8 cellular contexts compared by ENCODE assay signal in genomic region chr22:23913306-23913660, GRCh38. TPM values are rescaled to one million over a fixed set of nuclear protein-coding genes. Genes with fewer than 3 reads are reported as not detected.
DNase-seq lines count a peak whose midpoint lies in the region; ATAC-seq and TF ChIP-seq lines count a peak whose summit lies in the region.

No MANE protein-coding gene starts in this region.

- H3K4me3 Mint-ChIP-seq in activated T-cell treated with anti-CD3 and anti-CD28 coated beads, Interleukin-2, amount 50 U/mL, for 72 hours: peak overlapping the region; percentile 93 to 98

- no peak for TF ChIP-seq POLR2A in suprapubic skin (IDR thresholded peaks at IDR 0.05)

- peaks cover 22% of the 10 kb centered on the region for H3K4me1 ChIP-seq in iPS-18a (ENCODE audit: control insufficient read depth, low read depth, low read length)
- peaks cover 13% of the 10 kb centered on the region for H3K4me1 ChIP-seq in suprapubic skin

- TF ChIP-seq EP300 in suprapubic skin (IDR thresholded peaks at IDR 0.05): no peak

- no peaks in the 10 kb centered on the region for H3K36me3 Mint-ChIP-seq in activated T-cell treated with anti-CD3 and anti-CD28 coated beads, Interleukin-2, amount 50 U/mL, for 72 hours (ENCODE audit: insufficient read depth in 2 of 2)

- no peak for TF ChIP-seq CTCF in AG09309 (IDR thresholded peaks at IDR 0.05; ENCODE audit: control insufficient read depth, insufficient read depth, low read depth, low read length, missing control alignments)
- no peak for TF ChIP-seq CTCF in suprapubic skin (IDR thresholded peaks at IDR 0.05)

- no peaks in the 10 kb centered on the region for H3K27me3 Mint-ChIP-seq in activated T-cell treated with anti-CD3 and anti-CD28 coated beads, Interleukin-2, amount 50 U/mL, for 72 hours (ENCODE audit: low read depth)

- peak; percentile 27 for ATAC-seq in GM21723 (IDR thresholded peaks at IDR 0.05; ENCODE audit: unreplicated experiment)
- ATAC-seq in activated T-cell treated with anti-CD3 and anti-CD28 coated beads, Interleukin-2, amount 50 U/mL, for 72 hours (replicated peaks in 1 of 2): peak; percentile 16 to 19
- no peak for ATAC-seq in HG03520 (IDR thresholded peaks at IDR 0.05; ENCODE audit: unreplicated experiment)

- H3K9me3 ChIP-seq in iPS-18a (ENCODE audit: control insufficient read depth, low read depth, low read length) (no peaks in the 10 kb centered on the region), suprapubic skin (no peaks in the 10 kb centered on the region)

- H3K36me3 ChIP-seq in iPS-18a (ENCODE audit: control insufficient read depth, low read depth, low read length) (no peaks in the 10 kb centered on the region), suprapubic skin (no peaks in the 10 kb centered on the region)

- DNase-seq in AG09309 (ENCODE audit: low read depth) (no peak), suprapubic skin (ENCODE audit: low spot score in 2 of 2) (no peak), DMS79 treated with DMSO at 0.1 percent for 48 hours (lab: John Stamatoyannopoulos, UW) (no peak), HUDEP-2 (lab: John Stamatoyannopoulos, UW; ENCODE audit: unreplicated experiment in 76 of 76) (no peak)
- peak; percentile 31 to 34 for DNase-seq in activated T-cell treated with anti-CD3 and anti-CD28 coated beads, Interleukin-2, amount 50 U/mL, for 72 hours

- peak overlapping the region; percentile 71 for H3K9ac ChIP-seq in iPS-18a (ENCODE audit: low read length)

- H3K4me1 Mint-ChIP-seq in activated T-cell treated with anti-CD3 and anti-CD28 coated beads, Interleukin-2, amount 50 U/mL, for 72 hours (ENCODE audit: low read depth): peaks cover 28% of the 10 kb centered on the region

- H3K4me3 ChIP-seq in AG09309 (ENCODE audit: control insufficient read depth, low read depth, low read length): peak overlapping the region; percentile 56
- peak overlapping the region; percentile 65 for H3K4me3 ChIP-seq in iPS-18a (ENCODE audit: low read length)
- H3K4me3 ChIP-seq in suprapubic skin: peak overlapping the region; percentile 60

- H3K27me3 ChIP-seq in iPS-18a (ENCODE audit: control insufficient read depth, insufficient read depth, low read length) (no peaks in the 10 kb centered on the region), suprapubic skin (no peaks in the 10 kb centered on the region)

- H3K27ac Mint-ChIP-seq in activated T-cell treated with anti-CD3 and anti-CD28 coated beads, Interleukin-2, amount 50 U/mL, for 72 hours: peak overlapping the region; percentile 95

- no peaks in the 10 kb centered on the region for H3K9me3 Mint-ChIP-seq in activated T-cell treated with anti-CD3 and anti-CD28 coated beads, Interleukin-2, amount 50 U/mL, for 72 hours

- H3K27ac ChIP-seq in iPS-18a (ENCODE audit: low read length) (peak overlapping the region; percentile 80), suprapubic skin (peak overlapping the region; percentile 84)

- WGBS in suprapubic skin: 3% methylated on average over 1 of the region's 1 CpG

RNA-seq across cellular contexts. Expression of gene MIF, which starts 19.1 kb away (rescaled TPM):
- total RNA-seq in activated T-cell treated with anti-CD3 and anti-CD28 coated beads, Interleukin-2, amount 50 U/mL, for 72 hours: 100 to 1,000 TPM; 350 to 469 TPM
- total RNA-seq in suprapubic skin: 100 to 1,000 TPM; 261 to 363 (median 313) TPM

RNA-seq across cellular contexts. Expression of gene GSTT2B, which starts 47.7 kb away (rescaled TPM):
- total RNA-seq in activated T-cell treated with anti-CD3 and anti-CD28 coated beads, Interleukin-2, amount 50 U/mL, for 72 hours: under 1 TPM in 1 of 2 donors, not detected in 1; 0.46 TPM
- total RNA-seq in suprapubic skin: 10 to 100 TPM in 1 of 4 donors, 1 to 10 TPM in 3; 3.2 to 13.5 (median 6.7) TPM

RNA-seq across cellular contexts. Expression of gene DDTL, which starts 53.4 kb away (rescaled TPM):
- total RNA-seq in activated T-cell treated with anti-CD3 and anti-CD28 coated beads, Interleukin-2, amount 50 U/mL, for 72 hours: 1 to 10 TPM in 1 of 2 donors, under 1 TPM in 1; 0.95 to 3.4 TPM
- 1 to 10 TPM in 3 of 4 donors, not detected in 1; 1.5 to 2.0 (median 2.0) TPM for total RNA-seq in suprapubic skin

RNA-seq across cellular contexts. Expression of gene SLC2A11, which starts 55.6 kb away (rescaled TPM):
- 10 to 100 TPM in 1 of 2 donors, 1 to 10 TPM in 1; 10.0 to 11.1 TPM for total RNA-seq in activated T-cell treated with anti-CD3 and anti-CD28 coated beads, Interleukin-2, amount 50 U/mL, for 72 hours
- 10 to 100 TPM in 2 of 4 donors, 1 to 10 TPM in 2; 3.2 to 12.5 (median 8.7) TPM for total RNA-seq in suprapubic skin

Comparison
In these comparisons a context has a peak if more than half of its experiments do, and no peak if none do; other contexts are left out.
1. DNase-seq: peak in activated T-cell treated with anti-CD3 and anti-CD28 coated beads, Interleukin-2, amount 50 U/mL, for 72 hours (2 of 2); none in AG09309 (single experiment), suprapubic skin (0 of 2), DMS79 treated with DMSO at 0.1 percent for 48 hours (single experiment) and HUDEP-2 (0 of 76).
2. Peak in every context shown above with its lines, with median percentiles within 50 percentile points of each other: H3K4me3 ChIP-seq.